ENCODE assay signal across 1 cellular context in genomic region chr3:107522510-107523360, GRCh38.
TF ChIP-seq lines count a peak whose summit lies in the region.

Gene BBX, plus strand, starts transcription at chr3:107522962. Its CDS starts 187,499 bp downstream, at chr3:107710461.

TF ChIP-seq in SK-N-SH, 30 proteins besides CTCF, POLR2A, EP300 and RAD21 (continued from another document):
- TF ChIP-seq, protein P1, sequence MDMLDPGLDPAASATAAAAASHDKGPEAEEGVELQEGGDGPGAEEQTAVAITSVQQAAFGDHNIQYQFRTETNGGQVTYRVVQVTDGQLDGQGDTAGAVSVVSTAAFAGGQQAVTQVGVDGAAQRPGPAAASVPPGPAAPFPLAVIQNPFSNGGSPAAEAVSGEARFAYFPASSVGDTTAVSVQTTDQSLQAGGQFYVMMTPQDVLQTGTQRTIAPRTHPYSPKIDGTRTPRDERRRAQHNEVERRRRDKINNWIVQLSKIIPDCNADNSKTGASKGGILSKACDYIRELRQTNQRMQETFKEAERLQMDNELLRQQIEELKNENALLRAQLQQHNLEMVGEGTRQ (IDR thresholded peaks at IDR 0.05; ENCODE audit: borderline replicate concordance, low read depth, low read length): no peak
- peak; percentile 78 for TF ChIP-seq POLR2AphosphoS5 (IDR thresholded peaks at IDR 0.05; ENCODE audit: low read depth, low read length)
- TF ChIP-seq MEF2A (IDR thresholded peaks at IDR 0.05; ENCODE audit: borderline replicate concordance, low read depth): no peak
- peak; percentile 58 for TF ChIP-seq MXI1 (IDR thresholded peaks at IDR 0.05; ENCODE audit: low read depth, low read length)
- peak; percentile 62; the same call in 1 of the 2 replicates for TF ChIP-seq RFX5 (IDR thresholded peaks at IDR 0.05; ENCODE audit: low read length)
- peak; percentile 82 for TF ChIP-seq TAF1 (IDR thresholded peaks at IDR 0.05; ENCODE audit: borderline replicate concordance, low read depth, low read length)
- no peak for TF ChIP-seq GABPA (IDR thresholded peaks at IDR 0.05; ENCODE audit: low read depth)
- TF ChIP-seq, protein P2, sequence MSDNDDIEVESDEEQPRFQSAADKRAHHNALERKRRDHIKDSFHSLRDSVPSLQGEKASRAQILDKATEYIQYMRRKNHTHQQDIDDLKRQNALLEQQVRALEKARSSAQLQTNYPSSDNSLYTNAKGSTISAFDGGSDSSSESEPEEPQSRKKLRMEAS (IDR thresholded peaks at IDR 0.05; ENCODE audit: low read depth): peak; percentile 40; the same call in 1 of the 2 replicates
- TF ChIP-seq FOXM1 (IDR thresholded peaks at IDR 0.05; ENCODE audit: low read depth): no peak
- no peak for TF ChIP-seq NFIC (IDR thresholded peaks at IDR 0.05; ENCODE audit: borderline replicate concordance)
- no peak for TF ChIP-seq TCF12 (IDR thresholded peaks at IDR 0.05)
- TF ChIP-seq, protein P3, sequence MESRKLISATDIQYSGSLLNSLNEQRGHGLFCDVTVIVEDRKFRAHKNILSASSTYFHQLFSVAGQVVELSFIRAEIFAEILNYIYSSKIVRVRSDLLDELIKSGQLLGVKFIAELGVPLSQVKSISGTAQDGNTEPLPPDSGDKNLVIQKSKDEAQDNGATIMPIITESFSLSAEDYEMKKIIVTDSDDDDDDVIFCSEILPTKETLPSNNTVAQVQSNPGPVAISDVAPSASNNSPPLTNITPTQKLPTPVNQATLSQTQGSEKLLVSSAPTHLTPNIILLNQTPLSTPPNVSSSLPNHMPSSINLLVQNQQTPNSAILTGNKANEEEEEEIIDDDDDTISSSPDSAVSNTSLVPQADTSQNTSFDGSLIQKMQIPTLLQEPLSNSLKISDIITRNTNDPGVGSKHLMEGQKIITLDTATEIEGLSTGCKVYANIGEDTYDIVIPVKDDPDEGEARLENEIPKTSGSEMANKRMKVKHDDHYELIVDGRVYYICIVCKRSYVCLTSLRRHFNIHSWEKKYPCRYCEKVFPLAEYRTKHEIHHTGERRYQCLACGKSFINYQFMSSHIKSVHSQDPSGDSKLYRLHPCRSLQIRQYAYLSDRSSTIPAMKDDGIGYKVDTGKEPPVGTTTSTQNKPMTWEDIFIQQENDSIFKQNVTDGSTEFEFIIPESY (IDR thresholded peaks at IDR 0.05; ENCODE audit: borderline replicate concordance, low read depth): 0 out of 2 replicates have a peak, but pooled peaks have one; percentile 34
- TF ChIP-seq SMC3 (IDR thresholded peaks at IDR 0.05; ENCODE audit: low read depth, low read length): no peak
- TF ChIP-seq NRF1 (IDR thresholded peaks at IDR 0.05; ENCODE audit: low read depth, low read length): no peak
- peak; percentile 100 for TF ChIP-seq PBX3 (IDR thresholded peaks at IDR 0.05)
- TF ChIP-seq IRF3 (IDR thresholded peaks at IDR 0.05; ENCODE audit: low read depth, low read length): peak; percentile 85
- TF ChIP-seq JUND (IDR thresholded peaks at IDR 0.05): no peak
- TF ChIP-seq ELF1 (IDR thresholded peaks at IDR 0.05): no peak
